ENCODE assay signal across 1 cellular context in genomic region chr6:33571637-33572316, GRCh38.
TF ChIP-seq lines count a peak whose summit lies in the region.

No MANE protein-coding gene starts in this region.

TF ChIP-seq in HEK293, 187 proteins besides CTCF, POLR2A, EP300 and RAD21 (continued from another document):
- TF ChIP-seq ZNF354C (tag by site-specific recombination; IDR thresholded peaks at IDR 0.05; ENCODE audit: borderline replicate concordance, low read depth) (no peak), ZNF544 (tag by site-specific recombination; IDR thresholded peaks at IDR 0.05) (no peak), GLIS2 (tag by site-specific recombination; IDR thresholded peaks at IDR 0.05) (peak; percentile 62), SP7 (tag by site-specific recombination; IDR thresholded peaks at IDR 0.05) (no peak), BCL11B (tag by site-specific recombination; IDR thresholded peaks at IDR 0.05; ENCODE audit: low read depth) (no peak), ZBTB44 (tag by site-specific recombination; IDR thresholded peaks at IDR 0.05) (no peak), ZNF707 (tag by site-specific recombination; IDR thresholded peaks at IDR 0.05) (no peak), ZFP69B (tag by site-specific recombination; IDR thresholded peaks at IDR 0.05) (no peak), ZBTB1 (tag by site-specific recombination; IDR thresholded peaks at IDR 0.05) (no peak), ZNF280D (tag by site-specific recombination; IDR thresholded peaks at IDR 0.05) (no peak)
- TF ChIP-seq, protein P1, sequence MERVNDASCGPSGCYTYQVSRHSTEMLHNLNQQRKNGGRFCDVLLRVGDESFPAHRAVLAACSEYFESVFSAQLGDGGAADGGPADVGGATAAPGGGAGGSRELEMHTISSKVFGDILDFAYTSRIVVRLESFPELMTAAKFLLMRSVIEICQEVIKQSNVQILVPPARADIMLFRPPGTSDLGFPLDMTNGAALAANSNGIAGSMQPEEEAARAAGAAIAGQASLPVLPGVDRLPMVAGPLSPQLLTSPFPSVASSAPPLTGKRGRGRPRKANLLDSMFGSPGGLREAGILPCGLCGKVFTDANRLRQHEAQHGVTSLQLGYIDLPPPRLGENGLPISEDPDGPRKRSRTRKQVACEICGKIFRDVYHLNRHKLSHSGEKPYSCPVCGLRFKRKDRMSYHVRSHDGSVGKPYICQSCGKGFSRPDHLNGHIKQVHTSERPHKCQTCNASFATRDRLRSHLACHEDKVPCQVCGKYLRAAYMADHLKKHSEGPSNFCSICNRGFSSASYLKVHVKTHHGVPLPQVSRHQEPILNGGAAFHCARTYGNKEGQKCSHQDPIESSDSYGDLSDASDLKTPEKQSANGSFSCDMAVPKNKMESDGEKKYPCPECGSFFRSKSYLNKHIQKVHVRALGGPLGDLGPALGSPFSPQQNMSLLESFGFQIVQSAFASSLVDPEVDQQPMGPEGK (tag by site-specific recombination; IDR thresholded peaks at IDR 0.05), result peak; percentile 1; the same call in 1 of the 2 replicates
- TF ChIP-seq, protein P2, sequence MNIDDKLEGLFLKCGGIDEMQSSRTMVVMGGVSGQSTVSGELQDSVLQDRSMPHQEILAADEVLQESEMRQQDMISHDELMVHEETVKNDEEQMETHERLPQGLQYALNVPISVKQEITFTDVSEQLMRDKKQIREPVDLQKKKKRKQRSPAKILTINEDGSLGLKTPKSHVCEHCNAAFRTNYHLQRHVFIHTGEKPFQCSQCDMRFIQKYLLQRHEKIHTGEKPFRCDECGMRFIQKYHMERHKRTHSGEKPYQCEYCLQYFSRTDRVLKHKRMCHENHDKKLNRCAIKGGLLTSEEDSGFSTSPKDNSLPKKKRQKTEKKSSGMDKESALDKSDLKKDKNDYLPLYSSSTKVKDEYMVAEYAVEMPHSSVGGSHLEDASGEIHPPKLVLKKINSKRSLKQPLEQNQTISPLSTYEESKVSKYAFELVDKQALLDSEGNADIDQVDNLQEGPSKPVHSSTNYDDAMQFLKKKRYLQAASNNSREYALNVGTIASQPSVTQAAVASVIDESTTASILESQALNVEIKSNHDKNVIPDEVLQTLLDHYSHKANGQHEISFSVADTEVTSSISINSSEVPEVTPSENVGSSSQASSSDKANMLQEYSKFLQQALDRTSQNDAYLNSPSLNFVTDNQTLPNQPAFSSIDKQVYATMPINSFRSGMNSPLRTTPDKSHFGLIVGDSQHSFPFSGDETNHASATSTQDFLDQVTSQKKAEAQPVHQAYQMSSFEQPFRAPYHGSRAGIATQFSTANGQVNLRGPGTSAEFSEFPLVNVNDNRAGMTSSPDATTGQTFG (tag by site-specific recombination; IDR thresholded peaks at IDR 0.05; ENCODE audit: borderline replicate concordance), result no peak
- TF ChIP-seq, protein P3, sequence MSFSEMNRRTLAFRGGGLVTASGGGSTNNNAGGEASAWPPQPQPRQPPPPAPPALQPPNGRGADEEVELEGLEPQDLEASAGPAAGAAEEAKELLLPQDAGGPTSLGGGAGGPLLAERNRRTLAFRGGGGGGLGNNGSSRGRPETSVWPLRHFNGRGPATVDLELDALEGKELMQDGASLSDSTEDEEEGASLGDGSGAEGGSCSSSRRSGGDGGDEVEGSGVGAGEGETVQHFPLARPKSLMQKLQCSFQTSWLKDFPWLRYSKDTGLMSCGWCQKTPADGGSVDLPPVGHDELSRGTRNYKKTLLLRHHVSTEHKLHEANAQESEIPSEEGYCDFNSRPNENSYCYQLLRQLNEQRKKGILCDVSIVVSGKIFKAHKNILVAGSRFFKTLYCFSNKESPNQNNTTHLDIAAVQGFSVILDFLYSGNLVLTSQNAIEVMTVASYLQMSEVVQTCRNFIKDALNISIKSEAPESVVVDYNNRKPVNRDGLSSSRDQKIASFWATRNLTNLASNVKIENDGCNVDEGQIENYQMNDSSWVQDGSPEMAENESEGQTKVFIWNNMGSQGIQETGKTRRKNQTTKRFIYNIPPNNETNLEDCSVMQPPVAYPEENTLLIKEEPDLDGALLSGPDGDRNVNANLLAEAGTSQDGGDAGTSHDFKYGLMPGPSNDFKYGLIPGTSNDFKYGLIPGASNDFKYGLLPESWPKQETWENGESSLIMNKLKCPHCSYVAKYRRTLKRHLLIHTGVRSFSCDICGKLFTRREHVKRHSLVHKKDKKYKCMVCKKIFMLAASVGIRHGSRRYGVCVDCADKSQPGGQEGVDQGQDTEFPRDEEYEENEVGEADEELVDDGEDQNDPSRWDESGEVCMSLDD (tag by site-specific recombination; IDR thresholded peaks at IDR 0.05), result no peak
- TF ChIP-seq, protein P4, sequence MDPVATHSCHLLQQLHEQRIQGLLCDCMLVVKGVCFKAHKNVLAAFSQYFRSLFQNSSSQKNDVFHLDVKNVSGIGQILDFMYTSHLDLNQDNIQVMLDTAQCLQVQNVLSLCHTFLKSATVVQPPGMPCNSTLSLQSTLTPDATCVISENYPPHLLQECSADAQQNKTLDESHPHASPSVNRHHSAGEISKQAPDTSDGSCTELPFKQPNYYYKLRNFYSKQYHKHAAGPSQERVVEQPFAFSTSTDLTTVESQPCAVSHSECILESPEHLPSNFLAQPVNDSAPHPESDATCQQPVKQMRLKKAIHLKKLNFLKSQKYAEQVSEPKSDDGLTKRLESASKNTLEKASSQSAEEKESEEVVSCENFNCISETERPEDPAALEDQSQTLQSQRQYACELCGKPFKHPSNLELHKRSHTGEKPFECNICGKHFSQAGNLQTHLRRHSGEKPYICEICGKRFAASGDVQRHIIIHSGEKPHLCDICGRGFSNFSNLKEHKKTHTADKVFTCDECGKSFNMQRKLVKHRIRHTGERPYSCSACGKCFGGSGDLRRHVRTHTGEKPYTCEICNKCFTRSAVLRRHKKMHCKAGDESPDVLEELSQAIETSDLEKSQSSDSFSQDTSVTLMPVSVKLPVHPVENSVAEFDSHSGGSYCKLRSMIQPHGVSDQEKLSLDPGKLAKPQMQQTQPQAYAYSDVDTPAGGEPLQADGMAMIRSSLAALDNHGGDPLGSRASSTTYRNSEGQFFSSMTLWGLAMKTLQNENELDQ (tag by site-specific recombination; IDR thresholded peaks at IDR 0.05; ENCODE audit: low read depth), result no peak
